15 cellular contexts compared by ENCODE assay signal in the genomic region with DNA sequence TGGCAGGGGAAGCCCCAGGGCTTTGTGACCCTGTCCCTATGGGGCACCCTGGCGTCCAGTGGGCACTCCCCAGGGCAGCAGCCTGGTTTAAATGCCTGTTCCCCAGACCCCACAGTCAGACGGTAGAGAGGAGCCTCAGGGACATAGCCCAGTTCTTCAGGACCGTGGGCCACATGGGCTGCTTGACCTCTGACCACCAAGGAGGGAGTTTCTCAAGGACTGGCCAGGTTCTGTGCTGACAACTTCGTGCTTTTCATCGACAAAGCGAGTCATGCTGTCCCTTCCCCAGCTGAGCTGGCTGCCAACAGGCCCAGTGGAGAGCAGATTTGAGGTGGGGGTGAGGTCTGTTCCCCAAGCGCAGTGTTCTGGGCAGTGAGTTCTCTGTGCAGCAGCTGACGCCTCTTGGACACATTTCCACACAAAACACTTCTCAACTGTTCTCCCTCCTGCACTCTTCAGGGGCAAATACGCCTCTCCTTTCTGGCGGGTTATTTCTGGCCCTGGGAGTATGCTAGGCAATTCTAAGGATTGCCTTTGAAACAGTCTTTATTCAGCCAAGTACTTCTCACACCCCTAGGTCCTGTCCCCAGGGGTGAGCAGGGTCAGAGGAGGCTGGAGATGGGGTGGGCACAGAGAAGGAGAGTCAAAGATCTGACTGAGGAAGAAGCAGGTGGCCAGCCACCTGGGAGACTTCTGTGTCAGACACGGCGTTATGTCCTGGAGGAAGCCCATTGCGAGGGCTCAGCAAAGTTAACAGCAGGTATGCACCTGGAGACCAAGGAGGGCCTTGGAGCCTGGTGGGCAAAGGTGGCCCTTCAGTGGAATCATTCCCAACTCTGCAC. TPM values are rescaled to one million over a fixed set of nuclear protein-coding genes. Genes with fewer than 3 reads are reported as not detected.
DNase-seq lines count a peak whose midpoint lies in the region; ATAC-seq and TF ChIP-seq lines count a peak whose summit lies in the region.
"Had no signal": no experiment of that assay in that cellular context is flagged by ENCODE, and none has a peak within 500 bp of the region (broad histone marks: within the 10 kb centered on the region; RNA-seq: fewer than 3 reads in every experiment).

No MANE protein-coding gene starts in this region.

- no peaks in the 10 kb centered on the region for H3K9me3 ChIP-seq in colonic mucosa
- H3K9me3 ChIP-seq: HAP-1 had no signal

- H3K27me3 ChIP-seq in colonic mucosa, result no peaks in the 10 kb centered on the region

- TF ChIP-seq CTCF in colonic mucosa (IDR thresholded peaks at IDR 0.05), result no peak

- H3K4me1 Mint-ChIP-seq in stimulated activated effector memory CD8-positive, alpha-beta T cell treated with anti-CD3 and anti-CD28 coated beads, Interleukin-12 subunit alpha, Interleukin-12 subunit beta, amount 100 ng/mL, for 72 hours, result peaks cover 21% of the 10 kb centered on the region
- H3K4me1 Mint-ChIP-seq: activated CD4-positive, alpha-beta T cell treated with anti-CD3 and anti-CD28 coated beads for 36 hours had no signal

- no peak overlapping the region for H3K27ac ChIP-seq in colonic mucosa

- no peak overlapping the region for H3K4me3 ChIP-seq in colonic mucosa
- H3K4me3 ChIP-seq: HAP-1 had no signal

- peaks cover 5% of the 10 kb centered on the region for H3K36me3 ChIP-seq in colonic mucosa

- intact Hi-C loops in colonic mucosa (cut with DNase I), result no loop called here

- ATAC-seq in stimulated activated effector memory CD8-positive, alpha-beta T cell treated with anti-CD3 and anti-CD28 coated beads, Interleukin-12 subunit alpha, Interleukin-12 subunit beta, amount 100 ng/mL, for 72 hours, result no peak
- ATAC-seq: activated CD4-positive, alpha-beta T cell treated with anti-CD3 and anti-CD28 coated beads for 36 hours had no signal

- DNase-seq in M059J (ENCODE audit: low read depth), result peak; percentile 65
- DNase-seq in colonic mucosa, result peak; percentile 15
- DNase-seq in iris pigment epithelial cell (ENCODE audit: low read depth), result peak; percentile 31
- DNase-seq in stimulated activated effector memory CD8-positive, alpha-beta T cell treated with anti-CD3 and anti-CD28 coated beads, Interleukin-12 subunit alpha, Interleukin-12 subunit beta, amount 100 ng/mL, for 72 hours (ENCODE audit: low spot score in 2 of 2), result peak in 1 of 2 donors; percentile 43
- DNase-seq in NCI-H226, result no peak
- no peak for DNase-seq in NCI-H2107 treated with DMSO at 0.1 percent for 48 hours (lab: John Stamatoyannopoulos, UW; ENCODE audit: unreplicated experiment)
- no peak for DNase-seq in DMS153 (lab: John Stamatoyannopoulos, UW)
- no peak for DNase-seq in NCI-H1048 (lab: John Stamatoyannopoulos, UW)
- DNase-seq: activated CD4-positive, alpha-beta T cell treated with anti-CD3 and anti-CD28 coated beads for 36 hours; activated gamma-delta T cell; Calu3; NCI-H1105 treated with DMSO at 0.1 percent for 48 hours; NCI-H82; stimulated activated naive CD4-positive, alpha-beta T cell had no signal

- H3K4me1 ChIP-seq in colonic mucosa, result no peaks in the 10 kb centered on the region
- H3K4me1 ChIP-seq: HAP-1 had no signal

- H3K36me3 Mint-ChIP-seq in stimulated activated effector memory CD8-positive, alpha-beta T cell treated with anti-CD3 and anti-CD28 coated beads, Interleukin-12 subunit alpha, Interleukin-12 subunit beta, amount 100 ng/mL, for 72 hours, result peaks cover 53% of the 10 kb centered on the region

- no peaks in the 10 kb centered on the region for H3K9me3 Mint-ChIP-seq in stimulated activated effector memory CD8-positive, alpha-beta T cell treated with anti-CD3 and anti-CD28 coated beads, Interleukin-12 subunit alpha, Interleukin-12 subunit beta, amount 100 ng/mL, for 72 hours

- H3K4me3 Mint-ChIP-seq in stimulated activated effector memory CD8-positive, alpha-beta T cell treated with anti-CD3 and anti-CD28 coated beads, Interleukin-12 subunit alpha, Interleukin-12 subunit beta, amount 100 ng/mL, for 72 hours, result no peak overlapping the region
- H3K4me3 Mint-ChIP-seq: activated CD4-positive, alpha-beta T cell treated with anti-CD3 and anti-CD28 coated beads for 36 hours had no signal

- H3K9ac ChIP-seq in colonic mucosa (ENCODE audit: low read depth in 2 of 2, low read length in 2 of 2), result no peak overlapping the region

- H3K27ac Mint-ChIP-seq in stimulated activated effector memory CD8-positive, alpha-beta T cell treated with anti-CD3 and anti-CD28 coated beads, Interleukin-12 subunit alpha, Interleukin-12 subunit beta, amount 100 ng/mL, for 72 hours, result peak overlapping the region; percentile 80
- H3K27ac Mint-ChIP-seq: activated CD4-positive, alpha-beta T cell treated with anti-CD3 and anti-CD28 coated beads for 36 hours had no signal

RNA-seq across cellular contexts. Expression of gene CAMK2B, which starts 57.3 kb away (rescaled TPM):
- total RNA-seq in M059J (2014; rRNA removed; shearing (Covaris generic)), result 0.49 TPM in 1 of 2 replicates, not detected in the other
- under 1 TPM; 0.42 to 0.80 TPM for total RNA-seq in colonic mucosa
- total RNA-seq: Calu3 had no signal

Comparison
In these comparisons a context has a peak if more than half of its experiments do, and no peak if none do; other contexts are left out.
1. DNase-seq: peak in M059J (single experiment), colonic mucosa (single experiment) and iris pigment epithelial cell (single experiment); none in NCI-H226 (single experiment), NCI-H2107 treated with DMSO at 0.1 percent for 48 hours (single experiment), DMS153 (single experiment) and NCI-H1048 (single experiment).